Comparison of ENCODE assay signal across 24 cellular contexts in the genomic region with DNA sequence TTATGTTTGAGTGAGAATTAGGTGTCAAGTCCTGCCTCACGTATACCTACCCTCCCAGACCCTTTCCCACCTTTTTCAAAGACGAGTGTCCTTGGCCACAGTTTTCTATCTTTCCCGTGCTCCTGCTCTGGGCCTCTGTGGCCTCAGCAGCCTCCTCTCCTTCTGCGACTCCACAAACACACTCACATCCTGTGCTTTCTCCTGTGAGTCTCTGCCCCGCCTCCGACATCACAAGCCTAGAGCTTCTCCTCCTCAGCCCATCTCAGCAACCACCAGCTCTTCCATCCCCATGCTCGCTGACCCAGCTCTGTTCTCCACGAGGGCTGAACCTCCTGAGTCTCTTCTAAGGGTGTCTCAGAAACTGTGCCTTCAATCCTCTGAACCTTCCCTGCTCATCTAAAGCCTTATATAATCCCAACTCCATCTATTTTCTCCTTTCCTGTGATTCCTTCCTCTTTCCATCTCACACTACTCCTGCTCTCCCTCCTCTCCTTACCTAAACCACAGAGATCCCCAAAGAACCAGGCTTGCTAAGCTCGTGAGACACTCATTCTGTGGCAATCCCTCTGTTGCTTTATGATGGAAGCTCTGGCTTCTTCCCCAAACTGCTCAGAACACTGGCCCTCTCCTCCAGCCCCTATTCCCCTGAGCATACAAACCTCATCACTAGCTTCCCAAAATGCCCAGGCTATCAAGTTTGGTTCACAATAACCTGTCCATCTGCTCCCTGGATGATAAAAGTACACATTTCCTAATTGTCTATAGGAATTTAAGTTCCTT. TPM values are rescaled to one million over a fixed set of nuclear protein-coding genes. Genes with fewer than 3 reads are reported as not detected.
DNase-seq lines count a peak whose midpoint lies in the region; ATAC-seq and TF ChIP-seq lines count a peak whose summit lies in the region.
"Had no signal": no experiment of that assay in that cellular context is flagged by ENCODE, and none has a peak within 500 bp of the region (broad histone marks: within the 10 kb centered on the region; RNA-seq: fewer than 3 reads in every experiment).

No MANE protein-coding gene starts in this region.

- no peak overlapping the region for H2BK20ac ChIP-seq in H9 (ENCODE audit: low read depth, low read length, poor library complexity, severe bottlenecking)

- POLR2A ChIA-PET in WTC11 (lab: Charles Lee) = no interaction called here

- no peak overlapping the region for H3K14ac ChIP-seq in H9 (ENCODE audit: insufficient read depth, low read length)

- H2AFZ ChIP-seq in H9 (ENCODE audit: low read length) = no peak overlapping the region

- no peak overlapping the region for H4K5ac ChIP-seq in H9 (ENCODE audit: insufficient read length, low read depth, low read length)

- TF ChIP-seq CTCF in H9 (conservative IDR thresholded peaks at IDR 0.05) (no peak), WTC11 (IDR thresholded peaks at IDR 0.05) (no peak), fibroblast of the aortic adventitia (IDR thresholded peaks at IDR 0.05; ENCODE audit: insufficient read depth, low read length) (no peak), progenitor cell of endocrine pancreas (IDR thresholded peaks at IDR 0.05; ENCODE audit: unreplicated experiment) (no peak)

- H3K36me3 Mint-ChIP-seq in H9 (ENCODE audit: insufficient read depth in 1 of 3, low read depth in 3 of 3) (no peaks in the 10 kb centered on the region), WTC11 (no peaks in the 10 kb centered on the region), progenitor cell of endocrine pancreas (ENCODE audit: insufficient read depth) (peaks cover 16% of the 10 kb centered on the region)
- H3K36me3 Mint-ChIP-seq: CD4-positive, CD25-positive, alpha-beta regulatory T cell had no signal

- H3K56ac ChIP-seq in H9 (ENCODE audit: insufficient read length, low read depth, low read length) = no peak overlapping the region

- no CpG with 5 or more reads among the region's 9 CpGs for WGBS in H9 (ENCODE audit: extremely low coverage, insufficient read length, low lambda C conversion rate)

- peak; percentile 46 for DNase-seq in H9
- DNase-seq in WTC11 (ENCODE audit: low spot score) = no peak
- DNase-seq in fibroblast of the aortic adventitia (ENCODE audit: low read depth) = peak; percentile 17
- DNase-seq in progenitor cell of endocrine pancreas (ENCODE audit: low spot score, unreplicated experiment) = no peak
- no peak for DNase-seq in Right ventricle myocardium superior
- DNase-seq in cerebellar nuclear complex (lab: John Stamatoyannopoulos, UW) = no peak
- DNase-seq in ACHN = no peak
- DNase-seq in inferior parietal cortex (ENCODE audit: extremely low spot score) = no peak
- DNase-seq: CD4-positive, CD25-positive, alpha-beta regulatory T cell; COR-L47; DMS 273 treated with DMSO at 0.1 percent for 48 hours; DMS79 treated with DMSO at 0.1 percent for 48 hours; H7; KG1; NCI-H1092 treated with DMSO at 0.1 percent for 48 hours; NCI-H1436 treated with DMSO at 0.1 percent for 48 hours; NCI-H1930; NCI-H2227 treated with DMSO at 0.1 percent for 48 hours; NCI-H510A treated with DMSO at 0.1 percent for 48 hours; NCI-H748 treated with DMSO at 0.1 percent for 48 hours; SIG-M5 had no signal

- no peaks in the 10 kb centered on the region for H4K20me1 ChIP-seq in H9 (ENCODE audit: control insufficient read depth, insufficient read depth, insufficient read length)

- no peak overlapping the region for H2BK15ac ChIP-seq in H9 (ENCODE audit: low read depth, low read length)

- H3K79me2 ChIP-seq in H9 (ENCODE audit: insufficient read depth, low read length) = no peaks in the 10 kb centered on the region

- H3K4me3 Mint-ChIP-seq in H9 (no peak overlapping the region), WTC11 (no peak overlapping the region), progenitor cell of endocrine pancreas (ENCODE audit: low read depth) (no peak overlapping the region)
- H3K4me3 Mint-ChIP-seq: CD4-positive, CD25-positive, alpha-beta regulatory T cell had no signal

- no peaks in the 10 kb centered on the region for H3K27me3 ChIP-seq in H9 (ENCODE audit: insufficient read depth, low read length)

- H3K18ac ChIP-seq in H9 (ENCODE audit: insufficient read length, low read depth, low read length) = no peak overlapping the region

- H2AK5ac ChIP-seq in H9 (ENCODE audit: insufficient read length, low read length) = no peak overlapping the region

- H3K9me3 Mint-ChIP-seq in H9 (no peaks in the 10 kb centered on the region), WTC11 (no peaks in the 10 kb centered on the region), progenitor cell of endocrine pancreas (ENCODE audit: low read depth) (no peaks in the 10 kb centered on the region)

- H3K27me3 Mint-ChIP-seq in H9 (ENCODE audit: low read depth) (no peaks in the 10 kb centered on the region), WTC11 (ENCODE audit: low read depth) (no peaks in the 10 kb centered on the region; the same call in 1 of the 2 replicates), progenitor cell of endocrine pancreas (peaks cover 6% of the 10 kb centered on the region)
- H3K27me3 Mint-ChIP-seq: CD4-positive, CD25-positive, alpha-beta regulatory T cell had no signal

- H3K4me1 Mint-ChIP-seq in H9 (no peaks in the 10 kb centered on the region), WTC11 (peaks cover 10% of the 10 kb centered on the region), progenitor cell of endocrine pancreas (ENCODE audit: low read depth) (peaks cover 2% of the 10 kb centered on the region)

- peak overlapping the region in 1 of 3 experiments; percentile 68; a peak in 2 of 7 replicates for H3K27ac Mint-ChIP-seq in H9
- peak overlapping the region; percentile 8; the same call in 1 of the 2 replicates for H3K27ac Mint-ChIP-seq in WTC11
- peak overlapping the region; percentile 15 for H3K27ac Mint-ChIP-seq in progenitor cell of endocrine pancreas
- H3K27ac Mint-ChIP-seq: CD4-positive, CD25-positive, alpha-beta regulatory T cell had no signal

- no peak overlapping the region for H3T11ph ChIP-seq in H9 (ENCODE audit: low read length)

- no peak overlapping the region for H2BK5ac ChIP-seq in H9 (ENCODE audit: insufficient read length, low read length)

- H3K27ac ChIP-seq in H9 (ENCODE audit: insufficient read length, low read depth, low read length) = no peak overlapping the region
- H3K27ac ChIP-seq: A549, RWPE1 had no signal

- H3K23ac ChIP-seq in H9 (ENCODE audit: insufficient read length, low read depth, low read length) = no peak overlapping the region

- H4K8ac ChIP-seq in H9 (replicated peaks; ENCODE audit: insufficient read length, low read depth, low read length) = no peak overlapping the region

- H3K4me2 ChIP-seq in H9 (ENCODE audit: insufficient read depth, insufficient read length, low read length) = no peak overlapping the region
- H3K4me2 ChIP-seq: A549 had no signal

- ATAC-seq in WTC11 = peak; percentile 43; the same call in 1 of the 2 replicates
- no peak for ATAC-seq in Right ventricle myocardium superior (ENCODE audit: poor library complexity)
- ATAC-seq: A549, HepG2 had no signal

- no peaks in the 10 kb centered on the region for H3K4me1 ChIP-seq in H9 (ENCODE audit: insufficient read depth, low read length)

- no peaks in the 10 kb centered on the region for H3K79me1 ChIP-seq in H9 (ENCODE audit: insufficient read depth, low read depth, low read length, poor library complexity, severe bottlenecking)

- in situ Hi-C loops in ACHN (cut with HindIII; ENCODE audit: low pct_ligation_motif_present, low pct_unique_long_range_greater_than_20kb, low sequenced_read_pairs) = no loop called here

- H3K23me2 ChIP-seq in H9 (ENCODE audit: insufficient read length, low read depth, low read length, poor library complexity, severe bottlenecking) = no peaks in the 10 kb centered on the region

- no peaks in the 10 kb centered on the region for H3K9me3 ChIP-seq in H9 (ENCODE audit: control insufficient read depth, low read depth, low read length)
- H3K9me3 ChIP-seq: A549 had no signal

- CTCF ChIA-PET in WTC11 (lab: Charles Lee) = no interaction called here

- no peak overlapping the region for H2BK12ac ChIP-seq in H9 (ENCODE audit: insufficient read length, low read depth, low read length)

- no peak overlapping the region for H3K4me3 ChIP-seq in fibroblast of the aortic adventitia (ENCODE audit: low read depth, low read length)
- H3K4me3 ChIP-seq: A549 had no signal

- H4K91ac ChIP-seq in H9 (ENCODE audit: insufficient read length, low read depth, low read length) = no peak overlapping the region

- no peak overlapping the region for H3K4ac ChIP-seq in H9 (ENCODE audit: low read depth, low read length)

- no peak overlapping the region for H3K9ac ChIP-seq in H9 (ENCODE audit: extremely low read depth, insufficient read length, low read length)

- intact Hi-C loops in Right ventricle myocardium superior (cut with DNase I) = no loop called here

- no peak overlapping the region for H2BK120ac ChIP-seq in H9 (ENCODE audit: low read depth, low read length, poor library complexity, severe bottlenecking)

TF ChIP-seq in WTC11, 78 proteins besides CTCF, POLR2A, EP300 and RAD21 (continues in another document):
- TF ChIP-seq FOXK1 (CRISPR knock-in tag; IDR thresholded peaks at IDR 0.05) (no peak), CREM (CRISPR knock-in tag; IDR thresholded peaks at IDR 0.05) (no peak)

RNA-seq across cellular contexts. Expression of a gene that starts 55.2 kb away (rescaled TPM):
- total RNA-seq in H9 (2021) (1.9 and 2.2 TPM in 2 replicates), WTC11 (2021) (6.5 to 8.2 TPM (median 7.3 TPM) in 3 replicates), fibroblast of the aortic adventitia (ENCODE audit: low replicate concordance) (0.27 and 0.41 TPM in 2 replicates), progenitor cell of endocrine pancreas (13.1 and 14.1 TPM in 2 replicates), Right ventricle myocardium superior (0.05 TPM)
- total RNA-seq: CD4-positive, CD25-positive, alpha-beta regulatory T cell had no signal

Comparison
In these comparisons a context has a peak if more than half of its experiments do, and no peak if none do; other contexts are left out.
1. DNase-seq: peak in H9 (single experiment) and fibroblast of the aortic adventitia (single experiment); none in WTC11 (single experiment), progenitor cell of endocrine pancreas (single experiment), Right ventricle myocardium superior (single experiment), cerebellar nuclear complex (0 of 2), ACHN (single experiment) and inferior parietal cortex (single experiment).